Comparison of ENCODE assay signal across 17 cellular contexts in the genomic region with DNA sequence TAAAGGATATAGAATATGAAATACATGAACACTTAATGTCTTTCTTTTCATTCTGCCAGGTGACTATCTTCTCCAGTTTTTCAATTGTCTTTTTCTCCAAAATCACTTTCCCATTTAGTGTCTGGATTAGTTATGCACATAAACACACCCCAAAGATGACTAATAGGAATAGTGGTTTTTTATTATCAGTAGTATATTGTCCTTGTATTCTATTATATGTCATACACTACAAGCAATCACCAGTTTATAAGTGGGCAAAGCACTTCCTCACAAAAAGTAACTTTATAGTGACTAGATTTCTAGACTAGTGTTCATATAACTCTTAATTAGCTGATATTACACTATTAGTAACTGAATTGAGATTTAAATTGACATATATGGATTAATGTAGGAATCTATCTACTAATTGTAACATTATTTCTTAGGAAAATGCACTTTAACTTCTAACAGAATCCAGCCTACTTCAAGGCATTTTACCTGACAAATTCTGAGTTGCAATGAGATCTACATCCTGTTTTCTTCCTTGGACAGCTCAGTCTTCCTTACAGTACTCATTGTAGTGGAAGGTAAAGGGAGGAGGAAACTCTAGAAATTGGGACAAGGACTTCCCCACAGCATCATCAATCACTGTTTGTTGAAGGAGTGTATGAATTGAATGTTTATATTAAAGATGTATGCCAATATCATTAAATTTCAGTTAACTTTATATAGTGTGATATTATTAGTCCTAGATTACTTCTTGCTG.
DNase-seq lines count a peak whose midpoint lies in the region; ATAC-seq and TF ChIP-seq lines count a peak whose summit lies in the region.
"Had no signal": no experiment of that assay in that cellular context is flagged by ENCODE, and none has a peak within 500 bp of the region (broad histone marks: within the 10 kb centered on the region; RNA-seq: fewer than 3 reads in every experiment).

No MANE protein-coding gene starts in this region.

- TF ChIP-seq RAD21 in SK-N-SH (IDR thresholded peaks at IDR 0.05; ENCODE audit: low read length): no peak

- no peak overlapping the region for H3K27ac Mint-ChIP-seq in Caco-2 (ENCODE audit: unreplicated experiment)
- H3K27ac Mint-ChIP-seq: CD8-positive, alpha-beta T cell; H9 had no signal

- no peaks in the 10 kb centered on the region for H4K20me1 ChIP-seq in SK-N-SH (ENCODE audit: insufficient read depth)

- no peaks in the 10 kb centered on the region for H3K9me3 ChIP-seq in SK-N-SH
- no peaks in the 10 kb centered on the region for H3K9me3 ChIP-seq in Caco-2
- H3K9me3 ChIP-seq: BE2C had no signal

- no peaks in the 10 kb centered on the region for H3K27me3 Mint-ChIP-seq in Caco-2 (ENCODE audit: insufficient read depth, unreplicated experiment)

- CTCF ChIA-PET in SK-N-SH (lab: Yijun Ruan, JAX): no interaction called here
- CTCF ChIA-PET in Caco-2 (lab: Charles Lee): no interaction called here

- H3K36me3 ChIP-seq in SK-N-SH (replicated peaks in 1 of 2; ENCODE audit: control insufficient read depth in 1 of 2, insufficient read depth in 2 of 2, low read length in 1 of 2): peaks cover 0 to 3% of the 10 kb centered on the region in 2 experiments
- H3K36me3 ChIP-seq in Caco-2 (ENCODE audit: control insufficient read depth, insufficient read depth, low read length): no peaks in the 10 kb centered on the region
- H3K36me3 ChIP-seq: BE2C had no signal

- H3K36me3 Mint-ChIP-seq in Caco-2 (ENCODE audit: insufficient read depth, unreplicated experiment): no peaks in the 10 kb centered on the region
- H3K36me3 Mint-ChIP-seq: CD8-positive, alpha-beta T cell had no signal

- TF ChIP-seq CTCF in SK-N-SH (IDR thresholded peaks at IDR 0.05): no peak
- TF ChIP-seq CTCF in fibroblast of pulmonary artery (IDR thresholded peaks at IDR 0.05; ENCODE audit: low read length, missing control alignments): no peak
- no peak for TF ChIP-seq CTCF in Caco-2 (IDR thresholded peaks at IDR 0.05; ENCODE audit: insufficient read depth in 1 of 2, low read depth in 1 of 2, low read length in 1 of 2, severe bottlenecking in 1 of 2, unreplicated experiment in 1 of 2)

- H3K4me1 Mint-ChIP-seq in Caco-2 (ENCODE audit: low read depth, unreplicated experiment): peaks cover 6% of the 10 kb centered on the region
- H3K4me1 Mint-ChIP-seq: H9 had no signal

- in situ Hi-C loops in ACHN (cut with HindIII; ENCODE audit: low pct_ligation_motif_present, low pct_unique_long_range_greater_than_20kb, low sequenced_read_pairs): no loop called here

- ATAC-seq in HG03139 (IDR thresholded peaks at IDR 0.05; ENCODE audit: unreplicated experiment): no peak
- ATAC-seq: CD8-positive, alpha-beta T cell; GM12878; K562 had no signal

- TF ChIP-seq EP300 in SK-N-SH (IDR thresholded peaks at IDR 0.05; ENCODE audit: borderline replicate concordance in 1 of 2, low read depth in 1 of 2, low read length in 1 of 2): no peak

- H3K27me3 ChIP-seq in SK-N-SH (ENCODE audit: insufficient read depth) (no peaks in the 10 kb centered on the region), Caco-2 (replicated peaks; ENCODE audit: control insufficient read depth, insufficient read depth, low read length) (no peaks in the 10 kb centered on the region)
- H3K27me3 ChIP-seq: BE2C had no signal

- H3K4me3 Mint-ChIP-seq in Caco-2 (ENCODE audit: unreplicated experiment): no peak overlapping the region
- H3K4me3 Mint-ChIP-seq: CD8-positive, alpha-beta T cell; H9 had no signal

- H3K27ac ChIP-seq in SK-N-SH (ENCODE audit: low read depth in 2 of 2, low read length in 1 of 2): no peak overlapping the region
- H3K27ac ChIP-seq: C4-2B had no signal

- H3K4me1 ChIP-seq in SK-N-SH (ENCODE audit: control insufficient read depth in 1 of 2, insufficient read depth in 2 of 2, low read depth in 1 of 2, low read length in 1 of 2) (peaks cover 0 to 10% of the 10 kb centered on the region in 2 experiments; a peak in 2 of 4 replicates), Caco-2 (no peaks in the 10 kb centered on the region)
- H3K4me1 ChIP-seq: BE2C had no signal

- H3K9ac ChIP-seq in SK-N-SH: no peak overlapping the region

- POLR2A ChIA-PET in SK-N-SH (lab: Yijun Ruan, JAX) (no interaction called here), Caco-2 (lab: Charles Lee) (no interaction called here)

- BruUV-seq in Caco-2 (replicated peaks; lab: Mats Ljungman, UMichigan): no TSS peak

- peaks cover 15% of the 10 kb centered on the region for H3F3A ChIP-seq in SK-N-SH (replicated peaks; ENCODE audit: insufficient read depth)

- H2AFZ ChIP-seq in SK-N-SH (ENCODE audit: low read depth): peak overlapping the region; percentile 53; the same call in 1 of the 2 replicates

- H3K4me3 ChIP-seq in SK-N-SH (ENCODE audit: low read depth in 2 of 2, low read length in 1 of 2) (no peak overlapping the region; a peak in 1 of 4 replicates), fibroblast of pulmonary artery (replicated peaks; ENCODE audit: low read depth, low read length) (no peak overlapping the region), Caco-2 (ENCODE audit: low read depth, low read length) (no peak overlapping the region)
- H3K4me3 ChIP-seq: GM12878, K562 had no signal

- intact Hi-C loops in Caco-2 (cut with micrococcal nuclease; ENCODE audit: unreplicated experiment): no loop called here

- H3K4me2 ChIP-seq in SK-N-SH: peak overlapping the region; percentile 22; the same call in 1 of the 2 replicates

- H3K9me3 Mint-ChIP-seq in Caco-2 (ENCODE audit: unreplicated experiment): no peaks in the 10 kb centered on the region
- H3K9me3 Mint-ChIP-seq: CD8-positive, alpha-beta T cell; H9 had no signal

- no peaks in the 10 kb centered on the region for H3K79me2 ChIP-seq in SK-N-SH (ENCODE audit: insufficient read depth)

- peak; percentile 23 for DNase-seq in EL
- DNase-seq in HT-29 (ENCODE audit: low spot score): peak; percentile 1
- DNase-seq in SK-N-SH: no peak
- peak; percentile 0 for DNase-seq in fibroblast of pulmonary artery (ENCODE audit: low read depth)
- no peak for DNase-seq in Caco-2
- no peak for DNase-seq in ACHN
- no peak for DNase-seq in OCI-M1 (lab: John Stamatoyannopoulos, UW)
- DNase-seq: BE2C; CD8-positive, alpha-beta T cell; COR-L47; DND-41; GOT3; H9 had no signal

- H3K9me2 ChIP-seq in SK-N-SH: no peaks in the 10 kb centered on the region

TF ChIP-seq in SK-N-SH, 30 proteins besides CTCF, POLR2A, EP300 and RAD21:
- TF ChIP-seq RXRA (IDR thresholded peaks at IDR 0.05; ENCODE audit: borderline replicate concordance, low read depth) (no peak), EZH2phosphoT487 (IDR thresholded peaks at IDR 0.05; ENCODE audit: borderline replicate concordance, low read depth) (no peak), MEF2A (IDR thresholded peaks at IDR 0.05; ENCODE audit: borderline replicate concordance, low read depth) (no peak), PBX3 (IDR thresholded peaks at IDR 0.05) (no peak), TAF1 (IDR thresholded peaks at IDR 0.05; ENCODE audit: borderline replicate concordance, low read depth, low read length) (no peak), POLR2AphosphoS5 (IDR thresholded peaks at IDR 0.05; ENCODE audit: low read depth, low read length) (no peak), SIN3A (IDR thresholded peaks at IDR 0.05; ENCODE audit: borderline replicate concordance, low read depth, low read length) (no peak), GABPA (IDR thresholded peaks at IDR 0.05; ENCODE audit: low read depth) (no peak), NFIC (IDR thresholded peaks at IDR 0.05; ENCODE audit: borderline replicate concordance) (no peak), TCF12 (IDR thresholded peaks at IDR 0.05) (no peak), RCOR1 (IDR thresholded peaks at IDR 0.05; ENCODE audit: low read length) (no peak), CHD2 (IDR thresholded peaks at IDR 0.05; ENCODE audit: low read length, partially characterized antibody) (no peak)
- TF ChIP-seq, protein P1, sequence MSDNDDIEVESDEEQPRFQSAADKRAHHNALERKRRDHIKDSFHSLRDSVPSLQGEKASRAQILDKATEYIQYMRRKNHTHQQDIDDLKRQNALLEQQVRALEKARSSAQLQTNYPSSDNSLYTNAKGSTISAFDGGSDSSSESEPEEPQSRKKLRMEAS (IDR thresholded peaks at IDR 0.05; ENCODE audit: low read depth): no peak
- TF ChIP-seq, protein P2, sequence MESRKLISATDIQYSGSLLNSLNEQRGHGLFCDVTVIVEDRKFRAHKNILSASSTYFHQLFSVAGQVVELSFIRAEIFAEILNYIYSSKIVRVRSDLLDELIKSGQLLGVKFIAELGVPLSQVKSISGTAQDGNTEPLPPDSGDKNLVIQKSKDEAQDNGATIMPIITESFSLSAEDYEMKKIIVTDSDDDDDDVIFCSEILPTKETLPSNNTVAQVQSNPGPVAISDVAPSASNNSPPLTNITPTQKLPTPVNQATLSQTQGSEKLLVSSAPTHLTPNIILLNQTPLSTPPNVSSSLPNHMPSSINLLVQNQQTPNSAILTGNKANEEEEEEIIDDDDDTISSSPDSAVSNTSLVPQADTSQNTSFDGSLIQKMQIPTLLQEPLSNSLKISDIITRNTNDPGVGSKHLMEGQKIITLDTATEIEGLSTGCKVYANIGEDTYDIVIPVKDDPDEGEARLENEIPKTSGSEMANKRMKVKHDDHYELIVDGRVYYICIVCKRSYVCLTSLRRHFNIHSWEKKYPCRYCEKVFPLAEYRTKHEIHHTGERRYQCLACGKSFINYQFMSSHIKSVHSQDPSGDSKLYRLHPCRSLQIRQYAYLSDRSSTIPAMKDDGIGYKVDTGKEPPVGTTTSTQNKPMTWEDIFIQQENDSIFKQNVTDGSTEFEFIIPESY (IDR thresholded peaks at IDR 0.05; ENCODE audit: borderline replicate concordance, low read depth): no peak

Comparison
In these comparisons a context has a peak if more than half of its experiments do, and no peak if none do; other contexts are left out.
1. DNase-seq: peak in EL (single experiment), HT-29 (single experiment) and fibroblast of pulmonary artery (single experiment); none in SK-N-SH (single experiment), Caco-2 (0 of 2), ACHN (single experiment) and OCI-M1 (single experiment).